8 cellular contexts compared by ENCODE assay signal in the genomic region with DNA sequence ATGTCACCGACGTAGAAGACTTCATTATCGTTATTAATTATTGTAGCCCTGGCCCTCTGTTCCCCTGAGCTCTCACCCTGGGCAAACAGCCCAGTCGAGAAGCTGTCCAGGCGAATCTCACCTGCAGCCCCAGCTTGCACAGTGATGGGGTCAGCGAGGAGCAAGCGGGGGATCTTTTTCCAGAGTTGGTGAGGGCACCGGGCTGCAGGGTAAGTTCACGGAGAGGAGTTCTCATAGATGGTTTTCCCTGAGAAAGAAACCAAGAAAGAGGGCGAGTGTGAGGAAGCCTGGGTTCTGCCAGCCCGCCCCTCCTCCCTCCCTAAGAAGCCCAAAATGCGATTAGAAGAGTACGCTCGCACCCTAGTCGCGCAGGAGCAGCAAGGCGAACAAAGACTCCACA. TPM values are rescaled to one million over a fixed set of nuclear protein-coding genes. Genes with fewer than 3 reads are reported as not detected.
DNase-seq lines count a peak whose midpoint lies in the region; ATAC-seq and TF ChIP-seq lines count a peak whose summit lies in the region.

No MANE protein-coding gene starts in this region.

- H3K9me3 ChIP-seq in RWPE2 (ENCODE audit: severe bottlenecking) (no peaks in the 10 kb centered on the region), gastroesophageal sphincter (no peaks in the 10 kb centered on the region)

- no peak for TF ChIP-seq CTCF in RWPE2 (IDR thresholded peaks at IDR 0.05; ENCODE audit: poor library complexity, severe bottlenecking)
- TF ChIP-seq CTCF in gastroesophageal sphincter (IDR thresholded peaks at IDR 0.05) = no peak

- H3K4me1 ChIP-seq in RWPE2 (ENCODE audit: insufficient read depth, poor library complexity, severe bottlenecking) = peaks cover 5% of the 10 kb centered on the region
- peaks cover 0 to 18% (median 5%) of the 10 kb centered on the region in 3 donors for H3K4me1 ChIP-seq in gastroesophageal sphincter

- peak overlapping the region; percentile 99 for H3K27ac Mint-ChIP-seq in activated CD8-positive, alpha-beta memory T cell treated with anti-CD3 and anti-CD28 coated beads, Interleukin-2, amount 10 ng/mL, durations not matched to agents 7 days and 5 days
- H3K27ac Mint-ChIP-seq in stimulated activated effector memory CD8-positive, alpha-beta T cell treated with anti-CD3 and anti-CD28 coated beads, Interleukin-12 subunit alpha, Interleukin-12 subunit beta, amount 100 ng/mL, for 72 hours = peak overlapping the region; percentile 98

- ATAC-seq in activated CD8-positive, alpha-beta memory T cell treated with anti-CD3 and anti-CD28 coated beads, Interleukin-2, amount 10 ng/mL, durations not matched to agents 7 days and 5 days = no peak
- ATAC-seq in RWPE2 (ENCODE audit: low read depth) = peak; percentile 5; the same call in 2 of the 3 replicates
- no peak for ATAC-seq in gastroesophageal sphincter
- no peak for ATAC-seq in stimulated activated effector memory CD8-positive, alpha-beta T cell treated with anti-CD3 and anti-CD28 coated beads, Interleukin-12 subunit alpha, Interleukin-12 subunit beta, amount 100 ng/mL, for 72 hours

- peaks cover 21% of the 10 kb centered on the region for H3K4me1 Mint-ChIP-seq in activated CD8-positive, alpha-beta memory T cell treated with anti-CD3 and anti-CD28 coated beads, Interleukin-2, amount 10 ng/mL, durations not matched to agents 7 days and 5 days
- H3K4me1 Mint-ChIP-seq in stimulated activated effector memory CD8-positive, alpha-beta T cell treated with anti-CD3 and anti-CD28 coated beads, Interleukin-12 subunit alpha, Interleukin-12 subunit beta, amount 100 ng/mL, for 72 hours = peaks cover 26% of the 10 kb centered on the region

- 1 to 4% methylated on average over 5 to 8 of the region's 17 CpGs for WGBS in gastroesophageal sphincter (ENCODE audit: low coverage in 1 of 2), 2 donors

- TF ChIP-seq EP300 in gastroesophageal sphincter (IDR thresholded peaks at IDR 0.05) = no peak

- H3K36me3 ChIP-seq in RWPE2 (ENCODE audit: low read depth) = peaks cover 33% of the 10 kb centered on the region
- H3K36me3 ChIP-seq in gastroesophageal sphincter = no peaks in the 10 kb centered on the region

- H3K4me3 ChIP-seq in RWPE2 (ENCODE audit: severe bottlenecking) = peak overlapping the region; percentile 61
- peak overlapping the region; percentile 44 to 66 for H3K4me3 ChIP-seq in gastroesophageal sphincter

- H3K27me3 ChIP-seq in RWPE2 (ENCODE audit: insufficient read depth, poor library complexity, severe bottlenecking) = no peaks in the 10 kb centered on the region
- H3K27me3 ChIP-seq in gastroesophageal sphincter = no peaks in the 10 kb centered on the region

- TF ChIP-seq POLR2A in gastroesophageal sphincter (IDR thresholded peaks at IDR 0.05) = no peak

- H3K9me3 Mint-ChIP-seq in activated CD8-positive, alpha-beta memory T cell treated with anti-CD3 and anti-CD28 coated beads, Interleukin-2, amount 10 ng/mL, durations not matched to agents 7 days and 5 days (ENCODE audit: low read depth) = no peaks in the 10 kb centered on the region
- H3K9me3 Mint-ChIP-seq in stimulated activated effector memory CD8-positive, alpha-beta T cell treated with anti-CD3 and anti-CD28 coated beads, Interleukin-12 subunit alpha, Interleukin-12 subunit beta, amount 100 ng/mL, for 72 hours = no peaks in the 10 kb centered on the region

- peak overlapping the region; percentile 68 for H3K27ac ChIP-seq in RWPE2 (ENCODE audit: poor library complexity, severe bottlenecking)
- H3K27ac ChIP-seq in gastroesophageal sphincter = peak overlapping the region in 3 of 4 donors; percentile 91 to 99 (median 96)

- H3K4me3 Mint-ChIP-seq in activated CD8-positive, alpha-beta memory T cell treated with anti-CD3 and anti-CD28 coated beads, Interleukin-2, amount 10 ng/mL, durations not matched to agents 7 days and 5 days = peak overlapping the region; percentile 92
- H3K4me3 Mint-ChIP-seq in stimulated activated effector memory CD8-positive, alpha-beta T cell treated with anti-CD3 and anti-CD28 coated beads, Interleukin-12 subunit alpha, Interleukin-12 subunit beta, amount 100 ng/mL, for 72 hours = peak overlapping the region; percentile 94

- no peaks in the 10 kb centered on the region for H3K27me3 Mint-ChIP-seq in activated CD8-positive, alpha-beta memory T cell treated with anti-CD3 and anti-CD28 coated beads, Interleukin-2, amount 10 ng/mL, durations not matched to agents 7 days and 5 days

- DNase-seq in activated CD8-positive, alpha-beta memory T cell treated with anti-CD3 and anti-CD28 coated beads, Interleukin-2, amount 10 ng/mL, durations not matched to agents 7 days and 5 days = no peak
- DNase-seq in activated CD8-positive, alpha-beta memory T cell treated with anti-CD3 and anti-CD28 coated beads, Interleukin-2, amount 50 U/mL, for 4 hours = no peak
- DNase-seq in RWPE2 (ENCODE audit: low spot score) (no peak), NCI-H2171 (lab: John Stamatoyannopoulos, UW) (no peak), ureter (ENCODE audit: low spot score) (no peak), iPS-NIHi7 (ENCODE audit: extremely low spot score) (no peak)
- no peak for DNase-seq in stimulated activated effector memory CD8-positive, alpha-beta T cell treated with anti-CD3 and anti-CD28 coated beads, Interleukin-12 subunit alpha, Interleukin-12 subunit beta, amount 100 ng/mL, for 72 hours (ENCODE audit: low spot score in 2 of 2)

- peaks cover 13% of the 10 kb centered on the region for H3K36me3 Mint-ChIP-seq in activated CD8-positive, alpha-beta memory T cell treated with anti-CD3 and anti-CD28 coated beads, Interleukin-2, amount 10 ng/mL, durations not matched to agents 7 days and 5 days
- peaks cover 64% of the 10 kb centered on the region for H3K36me3 Mint-ChIP-seq in stimulated activated effector memory CD8-positive, alpha-beta T cell treated with anti-CD3 and anti-CD28 coated beads, Interleukin-12 subunit alpha, Interleukin-12 subunit beta, amount 100 ng/mL, for 72 hours

- CTCF ChIA-PET in activated CD8-positive, alpha-beta memory T cell treated with anti-CD3 and anti-CD28 coated beads, Interleukin-2, amount 10 ng/mL, durations not matched to agents 7 days and 5 days (lab: Charles Lee) = interaction anchor here (0.7 to 1.5 kb wide), 9 partner anchors 14 to 63 kb away, joined by 3 to 5 read pairs (median 4); a partner anchor contains a TSS

RNA-seq across cellular contexts. Expression of a gene that starts 0.4 kb away (rescaled TPM):
- total RNA-seq in activated CD8-positive, alpha-beta memory T cell treated with anti-CD3 and anti-CD28 coated beads, Interleukin-2, amount 10 ng/mL, durations not matched to agents 7 days and 5 days = 100 to 1,000 TPM; 151 to 197 TPM
- total RNA-seq in gastroesophageal sphincter (1 to 10 TPM; 1.4 to 4.9 (median 2.6) TPM), ureter (8.5 TPM)

RNA-seq across cellular contexts. Expression of a gene that starts 15.6 kb away (rescaled TPM):
- total RNA-seq in activated CD8-positive, alpha-beta memory T cell treated with anti-CD3 and anti-CD28 coated beads, Interleukin-2, amount 10 ng/mL, durations not matched to agents 7 days and 5 days = 10 to 100 TPM; 25.4 to 28.2 TPM
- total RNA-seq in gastroesophageal sphincter (1 to 10 TPM in 3 of 4 donors, under 1 TPM in 1; 0.59 to 8.1 (median 3.1) TPM), ureter (27.5 TPM)

RNA-seq across cellular contexts. Expression of a gene that starts 21.7 kb away (rescaled TPM):
- 10 to 100 TPM; 36.9 to 52.0 TPM for total RNA-seq in activated CD8-positive, alpha-beta memory T cell treated with anti-CD3 and anti-CD28 coated beads, Interleukin-2, amount 10 ng/mL, durations not matched to agents 7 days and 5 days
- 10 to 100 TPM; 29.1 to 46.5 (median 37.7) TPM for total RNA-seq in gastroesophageal sphincter
- total RNA-seq in ureter = 15.7 TPM

RNA-seq across cellular contexts. Expression of a gene that starts 27.1 kb away (rescaled TPM):
- 10 to 100 TPM; 61.0 to 66.2 TPM for total RNA-seq in activated CD8-positive, alpha-beta memory T cell treated with anti-CD3 and anti-CD28 coated beads, Interleukin-2, amount 10 ng/mL, durations not matched to agents 7 days and 5 days
- 10 to 100 TPM; 40.8 to 90.4 (median 64.5) TPM for total RNA-seq in gastroesophageal sphincter
- 52.9 TPM for total RNA-seq in ureter

RNA-seq across cellular contexts. Expression of a gene that starts 46.0 kb away (rescaled TPM):
- 10 to 100 TPM; 41.2 to 59.0 TPM for total RNA-seq in activated CD8-positive, alpha-beta memory T cell treated with anti-CD3 and anti-CD28 coated beads, Interleukin-2, amount 10 ng/mL, durations not matched to agents 7 days and 5 days
- total RNA-seq in gastroesophageal sphincter (10 to 100 TPM; 17.5 to 28.7 (median 20.3) TPM), ureter (37.5 TPM)

Comparison
In these comparisons a context has a peak if more than half of its experiments do, and no peak if none do; other contexts are left out.
1. RNA of a gene that starts 0.4 kb away (total RNA-seq): 151 to 197 TPM in activated CD8-positive, alpha-beta memory T cell treated with anti-CD3 and anti-CD28 coated beads, Interleukin-2, amount 10 ng/mL, durations not matched to agents 7 days and 5 days; 8.5 TPM in ureter (single experiment) and 1.4 to 4.9 TPM in gastroesophageal sphincter; every median in the first group is over 10 times any median in the second.